8 cellular contexts compared by ENCODE assay signal in genomic region chr14:69616408-69616773, GRCh38. TPM values are rescaled to one million over a fixed set of nuclear protein-coding genes. Genes with fewer than 3 reads are reported as not detected.
DNase-seq lines count a peak whose midpoint lies in the region; ATAC-seq, FAIRE-seq and TF ChIP-seq lines count a peak whose summit lies in the region.

No MANE protein-coding gene starts in this region.

- no peak for FAIRE-seq in HepG2 (lab: Jason Lieb, UNC)

- H3K4me1 ChIP-seq in HepG2 (ENCODE audit: insufficient read depth, low read length) (peaks cover 46% of the 10 kb centered on the region), testis (peaks cover 44% of the 10 kb centered on the region)

- no peak for DNase-seq in activated CD4-positive, alpha-beta T cell treated with anti-CD3 and anti-CD28 coated beads, Interleukin-2, amount 10 ng/mL, durations not matched to agents 24 days and 14 days
- DNase-seq in activated CD4-positive, alpha-beta T cell treated with anti-CD3 and anti-CD28 coated beads for 1 hour: no peak
- DNase-seq in activated naive CD8-positive, alpha-beta T cell treated with anti-CD3 and anti-CD28 coated beads, Interleukin-2, amount 50 U/mL, for 24 hours: no peak
- DNase-seq in HepG2 (ENCODE audit: low spot score): no peak
- DNase-seq in testis: no peak
- no peak for DNase-seq in central memory CD4-positive, alpha-beta T cell
- no peak for DNase-seq in H4 (ENCODE audit: low spot score)
- DNase-seq in SW480 (ENCODE audit: low spot score): no peak

- in situ Hi-C loops in HepG2 (cut with HindIII; ENCODE audit: extremely low pct_ligation_motif_present, low pct_unique_long_range_greater_than_20kb): no loop called here

- H3K9me3 ChIP-seq in HepG2 (ENCODE audit: low read length) (no peaks in the 10 kb centered on the region), testis (no peaks in the 10 kb centered on the region)

- H3K4me3 Mint-ChIP-seq in activated CD4-positive, alpha-beta T cell treated with anti-CD3 and anti-CD28 coated beads, Interleukin-2, amount 10 ng/mL, durations not matched to agents 24 days and 14 days: peak overlapping the region; percentile 95
- H3K4me3 Mint-ChIP-seq in activated naive CD8-positive, alpha-beta T cell treated with anti-CD3 and anti-CD28 coated beads, Interleukin-2, amount 50 U/mL, for 24 hours: peak overlapping the region; percentile 96

- H3K27me3 ChIP-seq in HepG2 (ENCODE audit: control insufficient read depth in 1 of 2, insufficient read depth in 2 of 2, low read length in 2 of 2) (no peaks in the 10 kb centered on the region; a peak in 1 of 5 replicates), testis (no peaks in the 10 kb centered on the region)

- no peak overlapping the region for H3K4me2 ChIP-seq in HepG2 (ENCODE audit: low read depth, low read length)

- no peaks in the 10 kb centered on the region for H4K20me1 ChIP-seq in HepG2 (ENCODE audit: insufficient read depth, low read length)

- H3K36me3 ChIP-seq in HepG2 (replicated peaks in 1 of 2; ENCODE audit: control insufficient read depth in 1 of 2, insufficient read depth in 2 of 2, low read length in 2 of 2) (no peaks in the 10 kb centered on the region; a peak in 1 of 5 replicates), testis (ENCODE audit: low read depth, missing control alignments) (no peaks in the 10 kb centered on the region)

- TF ChIP-seq POLR2A in HepG2 (IDR thresholded peaks at IDR 0.05; ENCODE audit: insufficient read depth in 1 of 2, low read depth in 2 of 2, low read length in 2 of 2) (no peak), testis (IDR thresholded peaks at IDR 0.05) (no peak)

- TF ChIP-seq EP300 in HepG2 (IDR thresholded peaks at IDR 0.05; ENCODE audit: low read depth in 2 of 2, low read length in 2 of 2) (no peak), HepG2 (CRISPR knock-in tag; IDR thresholded peaks at IDR 0.05; ENCODE audit: borderline replicate concordance) (no peak)

- peaks cover 82% of the 10 kb centered on the region for H3K4me1 Mint-ChIP-seq in activated CD4-positive, alpha-beta T cell treated with anti-CD3 and anti-CD28 coated beads, Interleukin-2, amount 10 ng/mL, durations not matched to agents 24 days and 14 days
- H3K4me1 Mint-ChIP-seq in activated naive CD8-positive, alpha-beta T cell treated with anti-CD3 and anti-CD28 coated beads, Interleukin-2, amount 50 U/mL, for 24 hours: peaks cover 90% of the 10 kb centered on the region

- TF ChIP-seq CTCF in HepG2 (CRISPR knock-in tag; IDR thresholded peaks at IDR 0.05) (no peak), testis (IDR thresholded peaks at IDR 0.05) (no peak)

- peaks cover 48% of the 10 kb centered on the region for H3K36me3 Mint-ChIP-seq in activated CD4-positive, alpha-beta T cell treated with anti-CD3 and anti-CD28 coated beads, Interleukin-2, amount 10 ng/mL, durations not matched to agents 24 days and 14 days (ENCODE audit: low read depth)
- peaks cover 18% of the 10 kb centered on the region for H3K36me3 Mint-ChIP-seq in activated naive CD8-positive, alpha-beta T cell treated with anti-CD3 and anti-CD28 coated beads, Interleukin-2, amount 50 U/mL, for 24 hours (ENCODE audit: low read depth)

- 96% methylated on average over 1 of the region's 1 CpG for WGBS in HepG2 (ENCODE audit: low lambda C conversion rate)
- WGBS in testis, 2 donors: 58 to 69% methylated on average over 1 of the region's 1 CpG

- no peak for ATAC-seq in activated naive CD8-positive, alpha-beta T cell treated with anti-CD3 and anti-CD28 coated beads, Interleukin-2, amount 50 U/mL, for 24 hours
- no peak for ATAC-seq in HepG2

- no peak overlapping the region for H2AFZ ChIP-seq in HepG2 (ENCODE audit: low read length)

- peaks cover 50% of the 10 kb centered on the region for H3K79me2 ChIP-seq in HepG2 (ENCODE audit: insufficient read depth, low read length)

- H3K27ac Mint-ChIP-seq in activated CD4-positive, alpha-beta T cell treated with anti-CD3 and anti-CD28 coated beads, Interleukin-2, amount 10 ng/mL, durations not matched to agents 24 days and 14 days: peak overlapping the region; percentile 100
- peak overlapping the region; percentile 97 for H3K27ac Mint-ChIP-seq in activated naive CD8-positive, alpha-beta T cell treated with anti-CD3 and anti-CD28 coated beads, Interleukin-2, amount 50 U/mL, for 24 hours

- no peak overlapping the region for H3K9ac ChIP-seq in HepG2 (ENCODE audit: insufficient read depth, low read depth, low read length)

- H3K4me3 ChIP-seq in HepG2 (replicated peaks in 1 of 3; ENCODE audit: insufficient read depth in 1 of 3, low read depth in 2 of 3, low read length in 3 of 3): no peak overlapping the region
- H3K4me3 ChIP-seq in testis: no peak overlapping the region

- CTCF ChIA-PET in HepG2 (lab: Yijun Ruan, JAX; ENCODE audit: low intra/inter-chr PET ratio, low total read pairs): no interaction called here

- H3K27ac ChIP-seq in HepG2 (ENCODE audit: extremely low read length, insufficient read depth, low read length) (no peak overlapping the region), testis (peak overlapping the region; percentile 35 to 81)

- H3K9me3 Mint-ChIP-seq in activated CD4-positive, alpha-beta T cell treated with anti-CD3 and anti-CD28 coated beads, Interleukin-2, amount 10 ng/mL, durations not matched to agents 24 days and 14 days: peaks cover 3% of the 10 kb centered on the region
- H3K9me3 Mint-ChIP-seq in activated naive CD8-positive, alpha-beta T cell treated with anti-CD3 and anti-CD28 coated beads, Interleukin-2, amount 50 U/mL, for 24 hours: no peaks in the 10 kb centered on the region

- POLR2A ChIA-PET in HepG2 (lab: Yijun Ruan, JAX): no interaction called here

- BruUV-seq in HepG2 (replicated peaks; lab: Mats Ljungman, UMichigan): no TSS peak

- intact Hi-C loops in activated CD4-positive, alpha-beta T cell treated with anti-CD3 and anti-CD28 coated beads, Interleukin-2, amount 10 ng/mL, durations not matched to agents 24 days and 14 days (cut with micrococcal nuclease): loop anchor here (10.0 kb wide), 2 partner anchors 222 to 822 kb away; partner anchors contain the start of genes ERH, SLC39A9 and ZFP36L1
- intact Hi-C loops in HepG2 (cut with micrococcal nuclease; ENCODE audit: unreplicated experiment) (no loop called here), testis (cut with DNase I; ENCODE audit: low total_unique reads) (no loop called here)

- H3K27me3 Mint-ChIP-seq in activated CD4-positive, alpha-beta T cell treated with anti-CD3 and anti-CD28 coated beads, Interleukin-2, amount 10 ng/mL, durations not matched to agents 24 days and 14 days: no peaks in the 10 kb centered on the region
- no peaks in the 10 kb centered on the region for H3K27me3 Mint-ChIP-seq in activated naive CD8-positive, alpha-beta T cell treated with anti-CD3 and anti-CD28 coated beads, Interleukin-2, amount 50 U/mL, for 24 hours

- no peak for TF ChIP-seq RAD21 in HepG2 (CRISPR knock-in tag; IDR thresholded peaks at IDR 0.05)

RNA-seq across cellular contexts. Expression of gene SUSD6, which starts 5.0 kb away (rescaled TPM):
- 73.4 and 78.9 TPM in 2 replicates for total RNA-seq in activated CD4-positive, alpha-beta T cell treated with anti-CD3 and anti-CD28 coated beads, Interleukin-2, amount 10 ng/mL, durations not matched to agents 24 days and 14 days
- total RNA-seq in HepG2 (2016; rRNA removed; fragmentation: Illumina TruSeq; extraction: Trizol) (4.8 and 7.2 TPM in 2 replicates), testis (10 to 100 TPM; 38.7 to 39.5 TPM)
- total RNA-seq in HepG2 (2016; cell fraction: cytosol; rRNA removed; fragmentation: Illumina TruSeq; extraction: Trizol; ENCODE audit: low read depth): 0.53 and 0.71 TPM in 2 replicates
- 3.7 and 7.0 TPM in 2 replicates for total RNA-seq in HepG2 (2016; cell fraction: insoluble cytoplasmic fraction; rRNA removed; fragmentation: Illumina TruSeq; extraction: Trizol)
- 2.4 and 2.6 TPM in 2 replicates for total RNA-seq in HepG2 (2016; cell fraction: membrane; rRNA removed; fragmentation: Illumina TruSeq; extraction: Trizol)
- total RNA-seq in HepG2 (2016; cell fraction: nucleus; rRNA removed; fragmentation: Illumina TruSeq; extraction: Trizol): 11.6 and 12.8 TPM in 2 replicates
- polyA plus RNA-seq in HepG2 (2011; rRNA removed) (7.4 and 9.4 TPM in 2 replicates), testis (ENCODE audit: insufficient read depth, low read depth, low replicate concordance) (27.7 TPM)
- polyA plus RNA-seq in HepG2 (2011; cell fraction: cytosol; rRNA removed): 3.9 and 4.6 TPM in 2 replicates
- polyA plus RNA-seq in HepG2 (2011; cell fraction: nucleus; rRNA removed): 17.5 and 19.4 TPM in 2 replicates
- 5.8 and 6.9 TPM in 2 replicates for polyA plus RNA-seq in HepG2 (2012)
- polyA plus RNA-seq in HepG2 (2016; cell fraction: cytosol; fragmentation: Illumina TruSeq; extraction: Trizol; ENCODE audit: low read depth): 0.43 and 0.46 TPM in 2 replicates
- polyA plus RNA-seq in HepG2 (2016; cell fraction: insoluble cytoplasmic fraction; fragmentation: Illumina TruSeq; extraction: Trizol; ENCODE audit: low read depth): 3.1 and 3.3 TPM in 2 replicates
- 0.96 and 1.2 TPM in 2 replicates for polyA plus RNA-seq in HepG2 (2016; cell fraction: membrane; fragmentation: Illumina TruSeq; extraction: Trizol; ENCODE audit: low read depth)
- polyA plus RNA-seq in HepG2 (2016; cell fraction: nucleus; fragmentation: Illumina TruSeq; extraction: Trizol; ENCODE audit: insufficient read depth, low read depth): 14.7 and 15.5 TPM in 2 replicates
- 7.6 and 16.1 TPM in 2 replicates for polyA minus RNA-seq in HepG2 (2011; rRNA and poly(A)+ RNA removed; ENCODE audit: low replicate concordance)
- polyA minus RNA-seq in HepG2 (2011; cell fraction: cytosol; rRNA and poly(A)+ RNA removed): 5.3 and 6.9 TPM in 2 replicates
- polyA minus RNA-seq in HepG2 (2011; cell fraction: nucleus; rRNA and poly(A)+ RNA removed): 12.5 and 13.1 TPM in 2 replicates
- 2.7 and 3.4 TPM in 2 replicates for total RNA-seq in H4 (2014; rRNA removed; shearing (Covaris generic))

RNA-seq across cellular contexts. Expression of gene CCDC177, which starts 41.7 kb away (rescaled TPM):
- total RNA-seq in activated CD4-positive, alpha-beta T cell treated with anti-CD3 and anti-CD28 coated beads, Interleukin-2, amount 10 ng/mL, durations not matched to agents 24 days and 14 days: 0.05 TPM in 1 of 2 replicates, not detected in the other
- total RNA-seq in HepG2 (2016; rRNA removed; fragmentation: Illumina TruSeq; extraction: Trizol) (not detected in 2 replicates), testis (1 to 10 TPM; 1.7 to 1.9 TPM)
- not detected in 2 replicates for total RNA-seq in HepG2 (2016; cell fraction: cytosol; rRNA removed; fragmentation: Illumina TruSeq; extraction: Trizol; ENCODE audit: low read depth)
- total RNA-seq in HepG2 (2016; cell fraction: insoluble cytoplasmic fraction; rRNA removed; fragmentation: Illumina TruSeq; extraction: Trizol): not detected in 2 replicates
- not detected in 2 replicates for total RNA-seq in HepG2 (2016; cell fraction: membrane; rRNA removed; fragmentation: Illumina TruSeq; extraction: Trizol)
- not detected in 2 replicates for total RNA-seq in HepG2 (2016; cell fraction: nucleus; rRNA removed; fragmentation: Illumina TruSeq; extraction: Trizol)
- polyA plus RNA-seq in HepG2 (2011; rRNA removed) (not detected in 2 replicates), testis (ENCODE audit: insufficient read depth, low read depth, low replicate concordance) (0.63 TPM)
- polyA plus RNA-seq in HepG2 (2011; cell fraction: cytosol; rRNA removed): not detected in 2 replicates
- not detected in 2 replicates for polyA plus RNA-seq in HepG2 (2011; cell fraction: nucleus; rRNA removed)
- not detected in 2 replicates for polyA plus RNA-seq in HepG2 (2012)
- not detected in 2 replicates for polyA plus RNA-seq in HepG2 (2016; cell fraction: cytosol; fragmentation: Illumina TruSeq; extraction: Trizol; ENCODE audit: low read depth)
- polyA plus RNA-seq in HepG2 (2016; cell fraction: insoluble cytoplasmic fraction; fragmentation: Illumina TruSeq; extraction: Trizol; ENCODE audit: low read depth): not detected in 2 replicates
- not detected in 2 replicates for polyA plus RNA-seq in HepG2 (2016; cell fraction: membrane; fragmentation: Illumina TruSeq; extraction: Trizol; ENCODE audit: low read depth)
- polyA plus RNA-seq in HepG2 (2016; cell fraction: nucleus; fragmentation: Illumina TruSeq; extraction: Trizol; ENCODE audit: insufficient read depth, low read depth): not detected in 2 replicates
- polyA minus RNA-seq in HepG2 (2011; rRNA and poly(A)+ RNA removed; ENCODE audit: low replicate concordance): 0.33 TPM in 1 of 2 replicates, not detected in the other
- not detected in 2 replicates for polyA minus RNA-seq in HepG2 (2011; cell fraction: cytosol; rRNA and poly(A)+ RNA removed)
- not detected in 2 replicates for polyA minus RNA-seq in HepG2 (2011; cell fraction: nucleus; rRNA and poly(A)+ RNA removed)
- total RNA-seq in H4 (2014; rRNA removed; shearing (Covaris generic)): not detected in 2 replicates
